21 cellular contexts compared by ENCODE assay signal in the genomic region with DNA sequence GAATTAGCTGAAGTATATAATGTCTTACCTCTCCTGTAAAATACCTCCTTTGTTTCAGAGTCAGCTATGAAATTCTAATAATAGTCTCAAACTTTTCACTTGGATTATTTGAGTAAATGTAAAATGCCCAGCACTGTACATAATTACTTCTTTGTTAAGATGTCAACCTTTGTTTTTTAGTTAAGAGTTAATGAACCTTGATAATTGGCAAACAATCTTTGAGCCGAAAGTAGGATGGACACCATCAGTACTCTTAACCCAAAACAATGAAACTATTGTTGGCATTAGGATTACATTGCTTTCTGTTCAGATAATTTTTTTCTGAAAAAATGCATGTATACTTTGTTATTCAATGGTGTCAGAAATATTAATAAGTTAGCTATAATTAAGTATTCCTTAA.
"Had no signal": no experiment of that assay in that cellular context is flagged by ENCODE, and none has a peak within 500 bp of the region (broad histone marks: within the 10 kb centered on the region; RNA-seq: fewer than 3 reads in every experiment).

No MANE protein-coding gene starts in this region.

- H3K36me3 ChIP-seq: neutrophil, spleen, thoracic aorta, tibial nerve, upper lobe of left lung had no signal

- H3K27ac ChIP-seq: coronary artery, neutrophil, parathyroid adenoma, skin epidermis, spleen, thoracic aorta, tibial nerve, upper lobe of left lung had no signal

- H3K9me3 ChIP-seq: neutrophil, spleen, thoracic aorta, tibial nerve, upper lobe of left lung had no signal

- H3K9me3 Mint-ChIP-seq: memory B cell; natural killer cell; stimulated activated memory B cell treated with anti-CD40 and anti-IgM and Interleukin-4, amounts not matched to agents 10 μg/mL and 1 μg/mL and 100 μg/mL, for 72 hours had no signal

- H3K27ac Mint-ChIP-seq: memory B cell; progenitor cell of endocrine pancreas; stimulated activated memory B cell treated with anti-CD40 and anti-IgM and Interleukin-4, amounts not matched to agents 10 μg/mL and 1 μg/mL and 100 μg/mL, for 72 hours had no signal

- H3K4me3 ChIP-seq: coronary artery, lung, skin epidermis, spleen, thoracic aorta, tibial nerve, upper lobe of left lung had no signal

- H3K27me3 Mint-ChIP-seq: progenitor cell of endocrine pancreas had no signal

- DNase-seq: dermis blood vessel endothelial cell; effector memory CD4-positive, alpha-beta T cell; head of caudate nucleus; left ventricle myocardium superior; natural killer cell; right cardiac atrium; spleen; stimulated activated CD4-positive, alpha-beta T cell treated with anti-CD3 and anti-CD28 coated beads, Interleukin-4, amount 100 ng/mL, for 4 hours; stimulated activated naive CD8-positive, alpha-beta T cell treated with anti-CD3 and anti-CD28 coated beads, Interleukin-15, Interleukin-2, amounts not matched to agents 100 U/mL and 50 U/mL, for 24 hours; substantia nigra; upper lobe of left lung had no signal

- ATAC-seq: left ventricle myocardium superior; natural killer cell; right cardiac atrium; stimulated activated memory B cell treated with anti-CD40 and anti-IgM and Interleukin-4, amounts not matched to agents 10 μg/mL and 1 μg/mL and 100 μg/mL, for 72 hours; stimulated activated naive CD8-positive, alpha-beta T cell treated with anti-CD3 and anti-CD28 coated beads, Interleukin-15, Interleukin-2, amounts not matched to agents 100 U/mL and 50 U/mL, for 24 hours had no signal

- H3K4me3 Mint-ChIP-seq: memory B cell; natural killer cell; stimulated activated memory B cell treated with anti-CD40 and anti-IgM and Interleukin-4, amounts not matched to agents 10 μg/mL and 1 μg/mL and 100 μg/mL, for 72 hours had no signal

- H3K36me3 Mint-ChIP-seq: natural killer cell; stimulated activated memory B cell treated with anti-CD40 and anti-IgM and Interleukin-4, amounts not matched to agents 10 μg/mL and 1 μg/mL and 100 μg/mL, for 72 hours had no signal

- H3K27me3 ChIP-seq: tibial nerve had no signal

- H3K4me1 ChIP-seq: parathyroid adenoma had no signal
